Comparison of ENCODE assay signal across 12 cellular contexts in the genomic region with DNA sequence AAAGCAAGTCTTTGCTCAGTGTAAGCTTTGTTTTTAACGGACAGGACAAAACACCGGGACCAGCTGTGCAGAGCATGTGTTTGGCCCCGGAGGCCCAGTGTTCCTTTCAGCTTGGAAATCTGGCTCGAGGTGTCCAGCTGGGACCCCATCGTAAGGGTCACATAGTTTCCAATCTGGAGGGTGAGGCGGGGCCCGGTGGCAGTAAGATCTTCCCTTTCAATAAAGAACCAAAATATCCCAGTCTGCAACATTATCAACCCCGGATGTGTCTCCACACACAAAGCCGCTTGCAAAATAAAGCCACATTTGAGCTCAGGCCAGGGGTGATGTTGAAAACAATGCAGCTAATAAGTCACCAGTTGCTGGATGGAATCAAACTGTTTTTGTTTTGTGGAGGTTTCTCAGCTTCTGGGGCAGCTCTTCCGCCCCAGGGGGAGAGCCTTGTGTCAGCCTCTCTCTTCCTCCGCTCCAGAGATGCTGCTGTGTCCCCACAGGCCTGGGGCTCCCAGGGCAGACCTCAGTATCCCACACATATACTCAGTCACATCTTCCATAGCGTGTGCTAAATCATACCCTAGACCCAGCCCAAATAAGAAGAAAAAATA.
DNase-seq lines count a peak whose midpoint lies in the region; ATAC-seq and TF ChIP-seq lines count a peak whose summit lies in the region.
"Had no signal": no experiment of that assay in that cellular context is flagged by ENCODE, and none has a peak within 500 bp of the region (broad histone marks: within the 10 kb centered on the region; RNA-seq: fewer than 3 reads in every experiment).

No MANE protein-coding gene starts in this region.

- H3K4me3 ChIP-seq in uterus, result no peak overlapping the region
- H3K4me3 ChIP-seq: SK-N-MC had no signal

- H3K36me3 Mint-ChIP-seq in activated CD4-positive, alpha-beta T cell treated with anti-CD3 and anti-CD28 coated beads, Interleukin-2, amount 10 ng/mL, durations not matched to agents 24 days and 14 days (ENCODE audit: low read depth), result no peaks in the 10 kb centered on the region
- H3K36me3 Mint-ChIP-seq: IgD-negative memory B cell had no signal

- H3K36me3 ChIP-seq in uterus, result no peaks in the 10 kb centered on the region

- no peak for TF ChIP-seq POLR2A in uterus (IDR thresholded peaks at IDR 0.05)

- H3K27ac Mint-ChIP-seq in activated CD4-positive, alpha-beta T cell treated with anti-CD3 and anti-CD28 coated beads, Interleukin-2, amount 10 ng/mL, durations not matched to agents 24 days and 14 days, result no peak overlapping the region
- H3K27ac Mint-ChIP-seq: activated T-cell treated with anti-CD3 and anti-CD28 coated beads, Interleukin-2, amount 50 U/mL, for 72 hours had no signal

- no peak overlapping the region for H3K4me3 Mint-ChIP-seq in activated CD4-positive, alpha-beta T cell treated with anti-CD3 and anti-CD28 coated beads, Interleukin-2, amount 10 ng/mL, durations not matched to agents 24 days and 14 days
- H3K4me3 Mint-ChIP-seq: activated T-cell treated with anti-CD3 and anti-CD28 coated beads, Interleukin-2, amount 50 U/mL, for 72 hours had no signal

- H3K4me1 Mint-ChIP-seq in activated CD4-positive, alpha-beta T cell treated with anti-CD3 and anti-CD28 coated beads, Interleukin-2, amount 10 ng/mL, durations not matched to agents 24 days and 14 days, result no peaks in the 10 kb centered on the region
- H3K4me1 Mint-ChIP-seq: IgD-negative memory B cell had no signal

- TF ChIP-seq CTCF in uterus (IDR thresholded peaks at IDR 0.05), result no peak

- no peaks in the 10 kb centered on the region for H3K9me3 Mint-ChIP-seq in activated CD4-positive, alpha-beta T cell treated with anti-CD3 and anti-CD28 coated beads, Interleukin-2, amount 10 ng/mL, durations not matched to agents 24 days and 14 days
- H3K9me3 Mint-ChIP-seq: activated T-cell treated with anti-CD3 and anti-CD28 coated beads, Interleukin-2, amount 50 U/mL, for 72 hours; IgD-negative memory B cell had no signal

- intact Hi-C loops in uterus (cut with DNase I; ENCODE audit: low total_unique reads), result no loop called here
- intact Hi-C loops in activated CD4-positive, alpha-beta T cell treated with anti-CD3 and anti-CD28 coated beads, Interleukin-2, amount 10 ng/mL, durations not matched to agents 24 days and 14 days (cut with micrococcal nuclease), result no loop called here

- ATAC-seq in GM21737 (IDR thresholded peaks at IDR 0.05; ENCODE audit: unreplicated experiment), result no peak
- ATAC-seq: activated T-cell treated with anti-CD3 and anti-CD28 coated beads, Interleukin-2, amount 50 U/mL, for 72 hours had no signal

- no peaks in the 10 kb centered on the region for H3K27me3 Mint-ChIP-seq in activated CD4-positive, alpha-beta T cell treated with anti-CD3 and anti-CD28 coated beads, Interleukin-2, amount 10 ng/mL, durations not matched to agents 24 days and 14 days
- H3K27me3 Mint-ChIP-seq: IgD-negative memory B cell had no signal

- no peaks in the 10 kb centered on the region for H3K9me3 ChIP-seq in uterus

- peak overlapping the region; percentile 42 to 71 for H3K27ac ChIP-seq in uterus
- H3K27ac ChIP-seq: SK-N-MC had no signal

- H3K4me1 ChIP-seq in uterus, result no peaks in the 10 kb centered on the region

- DNase-seq in NCI-H1694 treated with DMSO at 0.1 percent for 48 hours (lab: John Stamatoyannopoulos, UW), result peak; percentile 42
- no peak for DNase-seq in NCI-H1694 (lab: John Stamatoyannopoulos, UW)
- DNase-seq in epidermal melanocyte (ENCODE audit: insufficient read length, low spot score), result peak; percentile 79
- DNase-seq in myocyte (ENCODE audit: low read depth), result peak; percentile 71
- DNase-seq in uterus, result peak; percentile 51 to 72
- DNase-seq in SHP77 (lab: John Stamatoyannopoulos, UW), result no peak
- DNase-seq in activated CD4-positive, alpha-beta T cell treated with anti-CD3 and anti-CD28 coated beads, Interleukin-2, amount 10 ng/mL, durations not matched to agents 24 days and 14 days, result no peak
- DNase-seq: activated T-cell treated with anti-CD3 and anti-CD28 coated beads, Interleukin-2, amount 50 U/mL, for 72 hours; small intestine had no signal

- no peaks in the 10 kb centered on the region for H3K27me3 ChIP-seq in uterus

Comparison
In these comparisons a context has a peak if more than half of its experiments do, and no peak if none do; other contexts are left out.
1. DNase-seq: peak in NCI-H1694 treated with DMSO at 0.1 percent for 48 hours (single experiment), epidermal melanocyte (single experiment), myocyte (single experiment) and uterus (2 of 2); none in NCI-H1694 (single experiment), SHP77 (0 of 2) and activated CD4-positive, alpha-beta T cell treated with anti-CD3 and anti-CD28 coated beads, Interleukin-2, amount 10 ng/mL, durations not matched to agents 24 days and 14 days (single experiment).